Comparison of ENCODE assay signal across 13 cellular contexts in genomic region chr12:108649668-108650067, GRCh38. TPM values are rescaled to one million over a fixed set of nuclear protein-coding genes. Genes with fewer than 3 reads are reported as not detected.
DNase-seq lines count a peak whose midpoint lies in the region; TF ChIP-seq lines count a peak whose summit lies in the region.
"Had no signal": no experiment of that assay in that cellular context is flagged by ENCODE, and none has a peak within 500 bp of the region (broad histone marks: within the 10 kb centered on the region; RNA-seq: fewer than 3 reads in every experiment).

No MANE protein-coding gene starts in this region.

- H3K27ac ChIP-seq in muscle layer of duodenum (ENCODE audit: low read length): peak overlapping the region; percentile 0
- H3K27ac ChIP-seq in CD8-positive, alpha-beta memory T cell (ENCODE audit: low read depth, low read length): no peak overlapping the region
- H3K27ac ChIP-seq: HL-60 had no signal

- peaks cover 3 to 17% (median 3%) of the 10 kb centered on the region in 3 donors for H3K36me3 Mint-ChIP-seq in CD8-positive, alpha-beta memory T cell

- CTCF ChIA-PET in CD8-positive, alpha-beta memory T cell (lab: Charles Lee): interaction anchor here (1.0 to 2.0 kb wide), 4 partner anchors 32 to 301 kb away, joined by 3 to 6 read pairs (median 4); partner anchors contain the start of gene ISCU

- H3K9me3 Mint-ChIP-seq in CD8-positive, alpha-beta memory T cell: no peaks in the 10 kb centered on the region

- H3K27me3 ChIP-seq in muscle layer of duodenum (ENCODE audit: low read depth, low read length): no peaks in the 10 kb centered on the region
- H3K27me3 ChIP-seq in CD8-positive, alpha-beta memory T cell (ENCODE audit: insufficient read depth, low read length, poor library complexity, severe bottlenecking): no peaks in the 10 kb centered on the region

- H3K36me3 ChIP-seq in muscle layer of duodenum (ENCODE audit: control insufficient read depth in 1 of 2, insufficient read depth in 2 of 2, low read length in 2 of 2): peaks cover 51 to 72% of the 10 kb centered on the region in 2 donors
- no peaks in the 10 kb centered on the region for H3K36me3 ChIP-seq in CD8-positive, alpha-beta memory T cell (ENCODE audit: insufficient read depth, low read length)

- peaks cover 4 to 12% of the 10 kb centered on the region in 2 donors for H3K4me1 ChIP-seq in muscle layer of duodenum (ENCODE audit: control insufficient read depth in 1 of 2, insufficient read depth in 2 of 2, low read length in 2 of 2)
- H3K4me1 ChIP-seq in CD8-positive, alpha-beta memory T cell (ENCODE audit: insufficient read depth, low read length): peaks cover 15% of the 10 kb centered on the region

- POLR2A ChIA-PET in CD8-positive, alpha-beta memory T cell (lab: Charles Lee): no interaction called here

- peak overlapping the region in 2 of 8 donors; percentile 4 to 11 for H3K27ac Mint-ChIP-seq in CD8-positive, alpha-beta memory T cell

- DNase-seq in AG20443 (ENCODE audit: low spot score) (peak; percentile 85), LHCN-M2 (ENCODE audit: low read depth) (peak; percentile 81), cardiac fibroblast (ENCODE audit: low read depth in 2 of 2) (peak; percentile 80 to 92), NCI-H2227 treated with DMSO at 0.1 percent for 48 hours (lab: John Stamatoyannopoulos, UW) (no peak), DMS153 (lab: John Stamatoyannopoulos, UW) (no peak)
- DNase-seq in CD8-positive, alpha-beta memory T cell: no peak
- DNase-seq in stimulated activated CD4-positive, alpha-beta T cell treated with anti-CD3 and anti-CD28 coated beads, Interleukin-4, amount 100 ng/mL, for 1 hour: no peak
- DNase-seq: activated CD4-positive, alpha-beta T cell treated with anti-CD3 and anti-CD28 coated beads, Interleukin-2, amount 50 U/mL, for 48 hours; NCI-H187; RPMI8226; stimulated activated CD8-positive, alpha-beta memory T cell treated with anti-CD3 and anti-CD28 coated beads, Interleukin-4, amount 100 ng/mL, for 48 hours had no signal

- H3K4me3 ChIP-seq in cardiac fibroblast (replicated peaks in 1 of 2; ENCODE audit: low read depth in 2 of 2, low read length in 2 of 2) (no peak overlapping the region), muscle layer of duodenum (ENCODE audit: low read depth in 1 of 2, low read length in 2 of 2) (no peak overlapping the region)
- no peak overlapping the region for H3K4me3 ChIP-seq in CD8-positive, alpha-beta memory T cell (ENCODE audit: low read length)

- no peak overlapping the region for H3K4me3 Mint-ChIP-seq in CD8-positive, alpha-beta memory T cell

- no peaks in the 10 kb centered on the region for H3K9me3 ChIP-seq in muscle layer of duodenum (ENCODE audit: control insufficient read depth in 1 of 2, low read length in 2 of 2)
- no peaks in the 10 kb centered on the region for H3K9me3 ChIP-seq in CD8-positive, alpha-beta memory T cell (ENCODE audit: low read length)

- H3K27me3 Mint-ChIP-seq in CD8-positive, alpha-beta memory T cell: no peaks in the 10 kb centered on the region

- H3K4me1 Mint-ChIP-seq in CD8-positive, alpha-beta memory T cell: peaks cover 17 to 20% (median 20%) of the 10 kb centered on the region in 3 donors

- no peak for TF ChIP-seq CTCF in cardiac fibroblast (IDR thresholded peaks at IDR 0.05; ENCODE audit: low read depth, low read length)

RNA-seq across cellular contexts. Expression of gene SELPLG, which starts 16.0 kb away (rescaled TPM):
- 1.5 and 2.1 TPM in 2 replicates for total RNA-seq in LHCN-M2 (2014; rRNA removed)
- polyA plus RNA-seq in LHCN-M2 (2012): 8.2 TPM
- total RNA-seq in CD8-positive, alpha-beta memory T cell: 10 to 100 TPM; 37.0 to 37.7 TPM
- polyA plus RNA-seq in CD8-positive, alpha-beta memory T cell: 760 TPM

RNA-seq across cellular contexts. Expression of gene TMEM119, which starts 51.8 kb away (rescaled TPM):
- total RNA-seq in LHCN-M2 (2014; rRNA removed): 0.80 and 1.9 TPM in 2 replicates
- 15.5 TPM for polyA plus RNA-seq in LHCN-M2 (2012)
- total RNA-seq in CD8-positive, alpha-beta memory T cell: not detected
- 0.66 TPM for polyA plus RNA-seq in CD8-positive, alpha-beta memory T cell

Comparison
In these comparisons a context has a peak if more than half of its experiments do, and no peak if none do; other contexts are left out.
1. DNase-seq: peak in AG20443 (single experiment), LHCN-M2 (single experiment) and cardiac fibroblast (2 of 2); none in CD8-positive, alpha-beta memory T cell (0 of 5), NCI-H2227 treated with DMSO at 0.1 percent for 48 hours (single experiment), DMS153 (single experiment) and stimulated activated CD4-positive, alpha-beta T cell treated with anti-CD3 and anti-CD28 coated beads, Interleukin-4, amount 100 ng/mL, for 1 hour (single experiment).
2. RNA of gene SELPLG, which starts 16.0 kb away (total RNA-seq): 37.0 to 37.7 TPM in CD8-positive, alpha-beta memory T cell; 1.5 to 2.1 TPM in LHCN-M2; every median in the first group is over 10 times any median in the second.